ENCODE assay signal across 15 cellular contexts in the genomic region with DNA sequence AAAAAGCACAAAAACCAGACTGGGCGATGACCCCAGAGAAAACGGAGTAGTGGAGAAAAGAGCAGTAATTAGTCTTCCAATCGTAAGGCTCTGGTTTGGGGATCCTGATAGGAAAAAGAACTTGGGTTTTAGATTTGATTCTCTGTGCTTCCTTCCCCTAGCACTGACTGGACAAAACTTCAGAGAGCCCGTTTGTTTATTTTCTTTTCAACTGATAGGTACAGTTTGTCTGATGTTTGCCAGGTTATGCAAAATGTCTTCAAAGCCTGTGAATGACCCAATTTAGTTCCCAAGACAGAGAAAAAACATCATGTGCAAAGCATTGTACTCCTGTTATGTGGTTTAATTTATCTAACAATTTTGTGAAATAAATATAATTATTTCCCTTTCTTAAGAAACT.
DNase-seq lines count a peak whose midpoint lies in the region; ATAC-seq, FAIRE-seq and TF ChIP-seq lines count a peak whose summit lies in the region.
"Had no signal": no experiment of that assay in that cellular context is flagged by ENCODE, and none has a peak within 500 bp of the region (broad histone marks: within the 10 kb centered on the region; RNA-seq: fewer than 3 reads in every experiment).

No MANE protein-coding gene starts in this region.

- no peak overlapping the region for H3K9ac ChIP-seq in HepG2 (ENCODE audit: insufficient read depth, low read depth, low read length)

- DNase-seq in CD14-positive monocyte (ENCODE audit: low spot score) (no peak), activated B cell treated with CpG ODN at 0.5 μM for 24 hours (no peak), HepG2 (ENCODE audit: low spot score) (no peak), right atrium auricular region (ENCODE audit: low spot score) (no peak), NCI-H146 (lab: John Stamatoyannopoulos, UW) (no peak), retina (no peak)
- DNase-seq: BE2C; CD4-positive, alpha-beta memory T cell; DMS153; DMS79; GF-D8; H9 had no signal

- TF ChIP-seq RAD21 in HepG2 (CRISPR knock-in tag; IDR thresholded peaks at IDR 0.05) = no peak

- H3K4me1 Mint-ChIP-seq in CD14-positive monocyte (peaks cover 40% of the 10 kb centered on the region), activated B cell treated with CpG ODN at 0.5 μM for 24 hours (peaks cover 74% of the 10 kb centered on the region)
- H3K4me1 Mint-ChIP-seq in stimulated activated memory B cell treated with anti-CD40 and anti-IgM and Interleukin-4, amounts not matched to agents 10 μg/mL and 1 μg/mL and 100 μg/mL, for 72 hours = peaks cover 46% of the 10 kb centered on the region
- H3K4me1 Mint-ChIP-seq: CD4-positive, alpha-beta memory T cell had no signal

- no peaks in the 10 kb centered on the region for H3K79me2 ChIP-seq in HepG2 (ENCODE audit: insufficient read depth, low read length)

- no peak for TF ChIP-seq CTCF in CD14-positive monocyte (IDR thresholded peaks at IDR 0.05)
- no peak for TF ChIP-seq CTCF in activated B cell treated with CpG ODN at 0.5 μM for 24 hours (IDR thresholded peaks at IDR 0.05)
- TF ChIP-seq CTCF in HepG2 (CRISPR knock-in tag; IDR thresholded peaks at IDR 0.05) = no peak
- TF ChIP-seq CTCF in right atrium auricular region (IDR thresholded peaks at IDR 0.05) = no peak

- H3K4me3 Mint-ChIP-seq in CD14-positive monocyte = no peak overlapping the region
- peak overlapping the region; percentile 48 for H3K4me3 Mint-ChIP-seq in activated B cell treated with CpG ODN at 0.5 μM for 24 hours
- no peak overlapping the region for H3K4me3 Mint-ChIP-seq in stimulated activated memory B cell treated with anti-CD40 and anti-IgM and Interleukin-4, amounts not matched to agents 10 μg/mL and 1 μg/mL and 100 μg/mL, for 72 hours
- H3K4me3 Mint-ChIP-seq: CD4-positive, alpha-beta memory T cell; H9 had no signal

- BruUV-seq in HepG2 (replicated peaks; lab: Mats Ljungman, UMichigan) = no TSS peak

- TF ChIP-seq EP300 in HepG2 (IDR thresholded peaks at IDR 0.05; ENCODE audit: low read depth in 2 of 2, low read length in 2 of 2) (no peak), HepG2 (CRISPR knock-in tag; IDR thresholded peaks at IDR 0.05; ENCODE audit: borderline replicate concordance) (no peak)

- POLR2A ChIA-PET in activated B cell treated with CpG ODN at 0.5 μM for 24 hours (lab: Charles Lee) = interaction anchor here (1.7 kb wide), 1 partner anchor 14 kb away, joined by 11 read pairs; no protein-coding TSS in a partner anchor
- POLR2A ChIA-PET in HepG2 (lab: Yijun Ruan, JAX) = no interaction called here

- no peak overlapping the region for H3K4me3 ChIP-seq in HepG2 (replicated peaks in 1 of 3; ENCODE audit: insufficient read depth in 1 of 3, low read depth in 2 of 3, low read length in 3 of 3)
- H3K4me3 ChIP-seq in right atrium auricular region = no peak overlapping the region

- H3K4me1 ChIP-seq in HepG2 (ENCODE audit: insufficient read depth, low read length) (peaks cover 28% of the 10 kb centered on the region), right atrium auricular region (no peaks in the 10 kb centered on the region)
- H3K4me1 ChIP-seq: BE2C had no signal

- H3K27ac Mint-ChIP-seq in CD14-positive monocyte = peak overlapping the region in 6 of 7 donors; percentile 31 to 81 (median 56)
- peak overlapping the region; percentile 77 for H3K27ac Mint-ChIP-seq in activated B cell treated with CpG ODN at 0.5 μM for 24 hours
- peak overlapping the region; percentile 62 for H3K27ac Mint-ChIP-seq in stimulated activated memory B cell treated with anti-CD40 and anti-IgM and Interleukin-4, amounts not matched to agents 10 μg/mL and 1 μg/mL and 100 μg/mL, for 72 hours
- H3K27ac Mint-ChIP-seq: CD4-positive, alpha-beta memory T cell had no signal

- H3K9me3 Mint-ChIP-seq in CD14-positive monocyte (peaks cover 0 to 4% (median 0%) of the 10 kb centered on the region in 7 donors), activated B cell treated with CpG ODN at 0.5 μM for 24 hours (no peaks in the 10 kb centered on the region)
- peaks cover 2% of the 10 kb centered on the region for H3K9me3 Mint-ChIP-seq in stimulated activated memory B cell treated with anti-CD40 and anti-IgM and Interleukin-4, amounts not matched to agents 10 μg/mL and 1 μg/mL and 100 μg/mL, for 72 hours

- CTCF ChIA-PET in activated B cell treated with CpG ODN at 0.5 μM for 24 hours (lab: Charles Lee) = interaction anchor here (1.4 kb wide), 1 partner anchor 382 kb away, joined by 3 read pairs; a partner anchor contains a TSS
- CTCF ChIA-PET in HepG2 (lab: Yijun Ruan, JAX; ENCODE audit: low intra/inter-chr PET ratio, low total read pairs) = no interaction called here

- H3K27me3 ChIP-seq in HepG2 (ENCODE audit: control insufficient read depth in 1 of 2, insufficient read depth in 2 of 2, low read length in 2 of 2) = no peaks in the 10 kb centered on the region
- H3K27me3 ChIP-seq in right atrium auricular region = no peaks in the 10 kb centered on the region
- H3K27me3 ChIP-seq: BE2C had no signal

- no peaks in the 10 kb centered on the region for H3K36me3 ChIP-seq in HepG2 (replicated peaks in 1 of 2; ENCODE audit: control insufficient read depth in 1 of 2, insufficient read depth in 2 of 2, low read length in 2 of 2)
- H3K36me3 ChIP-seq in right atrium auricular region = no peaks in the 10 kb centered on the region
- H3K36me3 ChIP-seq: BE2C had no signal

- H3K27me3 Mint-ChIP-seq in CD14-positive monocyte (ENCODE audit: low read depth in 3 of 3) (peaks cover 0 to 2% (median 1%) of the 10 kb centered on the region in 3 donors), activated B cell treated with CpG ODN at 0.5 μM for 24 hours (no peaks in the 10 kb centered on the region)
- H3K27me3 Mint-ChIP-seq in stimulated activated memory B cell treated with anti-CD40 and anti-IgM and Interleukin-4, amounts not matched to agents 10 μg/mL and 1 μg/mL and 100 μg/mL, for 72 hours = no peaks in the 10 kb centered on the region
- H3K27me3 Mint-ChIP-seq: CD4-positive, alpha-beta memory T cell had no signal

- H3K27ac ChIP-seq in HepG2 (ENCODE audit: extremely low read length, insufficient read depth, low read length) (no peak overlapping the region), right atrium auricular region (no peak overlapping the region)
- H3K27ac ChIP-seq: C4-2B had no signal

- no peak overlapping the region for H2AFZ ChIP-seq in HepG2 (ENCODE audit: low read length)

- no peaks in the 10 kb centered on the region for H4K20me1 ChIP-seq in HepG2 (ENCODE audit: insufficient read depth, low read length)

- FAIRE-seq in HepG2 (lab: Jason Lieb, UNC) = no peak
- FAIRE-seq: H1 had no signal

- H3K36me3 Mint-ChIP-seq in CD14-positive monocyte = no peaks in the 10 kb centered on the region
- no peaks in the 10 kb centered on the region for H3K36me3 Mint-ChIP-seq in activated B cell treated with CpG ODN at 0.5 μM for 24 hours (ENCODE audit: low read depth)
- no peaks in the 10 kb centered on the region for H3K36me3 Mint-ChIP-seq in stimulated activated memory B cell treated with anti-CD40 and anti-IgM and Interleukin-4, amounts not matched to agents 10 μg/mL and 1 μg/mL and 100 μg/mL, for 72 hours
- H3K36me3 Mint-ChIP-seq: CD4-positive, alpha-beta memory T cell had no signal

- intact Hi-C loops in CD14-positive monocyte (cut with micrococcal nuclease) = no loop called here
- intact Hi-C loops in activated B cell treated with CpG ODN at 0.5 μM for 24 hours (cut with micrococcal nuclease) = no loop called here
- intact Hi-C loops in HepG2 (cut with micrococcal nuclease; ENCODE audit: unreplicated experiment) = no loop called here

- H3K9me3 ChIP-seq in HepG2 (ENCODE audit: low read length) (no peaks in the 10 kb centered on the region), right atrium auricular region (no peaks in the 10 kb centered on the region)
- H3K9me3 ChIP-seq: BE2C had no signal

- no peak overlapping the region for H3K4me2 ChIP-seq in HepG2 (ENCODE audit: low read depth, low read length)

- ATAC-seq in activated B cell treated with CpG ODN at 0.5 μM for 24 hours (ENCODE audit: low read depth) = no peak
- no peak for ATAC-seq in HepG2
- ATAC-seq in stimulated activated memory B cell treated with anti-CD40 and anti-IgM and Interleukin-4, amounts not matched to agents 10 μg/mL and 1 μg/mL and 100 μg/mL, for 72 hours = no peak

- WGBS in HepG2 (ENCODE audit: low lambda C conversion rate) = 25% methylated on average over 4 of the region's 4 CpGs

- in situ Hi-C loops in HepG2 (cut with HindIII; ENCODE audit: extremely low pct_ligation_motif_present, low pct_unique_long_range_greater_than_20kb) = no loop called here

- no peak for TF ChIP-seq POLR2A in HepG2 (IDR thresholded peaks at IDR 0.05; ENCODE audit: insufficient read depth in 1 of 2, low read depth in 2 of 2, low read length in 2 of 2)

TF ChIP-seq in HepG2, 621 proteins besides CTCF, POLR2A, EP300 and RAD21:
- TF ChIP-seq, protein P1, sequence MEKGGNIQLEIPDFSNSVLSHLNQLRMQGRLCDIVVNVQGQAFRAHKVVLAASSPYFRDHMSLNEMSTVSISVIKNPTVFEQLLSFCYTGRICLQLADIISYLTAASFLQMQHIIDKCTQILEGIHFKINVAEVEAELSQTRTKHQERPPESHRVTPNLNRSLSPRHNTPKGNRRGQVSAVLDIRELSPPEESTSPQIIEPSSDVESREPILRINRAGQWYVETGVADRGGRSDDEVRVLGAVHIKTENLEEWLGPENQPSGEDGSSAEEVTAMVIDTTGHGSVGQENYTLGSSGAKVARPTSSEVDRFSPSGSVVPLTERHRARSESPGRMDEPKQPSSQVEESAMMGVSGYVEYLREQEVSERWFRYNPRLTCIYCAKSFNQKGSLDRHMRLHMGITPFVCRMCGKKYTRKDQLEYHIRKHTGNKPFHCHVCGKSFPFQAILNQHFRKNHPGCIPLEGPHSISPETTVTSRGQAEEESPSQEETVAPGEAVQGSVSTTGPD (CRISPR knock-in tag; IDR thresholded peaks at IDR 0.05) = no peak
- 0 out of 2 replicates have a peak, but pooled peaks have one; percentile 40 for TF ChIP-seq TCF7 (IDR thresholded peaks at IDR 0.05; ENCODE audit: low read depth)
TF ChIP-seq in HepG2: peak in this region for 1.
